Comparison of ENCODE assay signal across 1 cellular context in genomic region chr12:6867407-6868210, GRCh38.
A peak's percentile ranks its signal among the peaks of the same experiment; 100 is the strongest.
TF ChIP-seq lines count a peak whose summit lies in the region.

Gene TPI1, plus strand, starts transcription at chr12:6867531. Its CDS starts 36 bp downstream, at chr12:6867567.

TF ChIP-seq in K562, 482 proteins besides CTCF, POLR2A, EP300 and RAD21 (continued from another document and continues in another):
- TF ChIP-seq PBX2 (CRISPR knock-in tag; IDR thresholded peaks at IDR 0.05; ENCODE audit: low read depth) (no peak), PBX2 (tag; conservative IDR thresholded peaks at IDR 0.05; ENCODE audit: low read depth) (no peak), HMG20A (CRISPR knock-in tag; conservative IDR thresholded peaks at IDR 0.05) (no peak), ZNF280B (CRISPR knock-in tag; IDR thresholded peaks at IDR 0.05) (no peak), HINFP (tag; conservative IDR thresholded peaks at IDR 0.05; ENCODE audit: low read depth) (no peak), RERE (CRISPR knock-in tag; IDR thresholded peaks at IDR 0.05; ENCODE audit: borderline replicate concordance) (no peak), CBX3 (IDR thresholded peaks at IDR 0.05; ENCODE audit: borderline replicate concordance in 1 of 2, low read length in 2 of 2) (no peak), ZBTB26 (CRISPR knock-in tag; IDR thresholded peaks at IDR 0.05) (no peak), PCBP2 (IDR thresholded peaks at IDR 0.05; ENCODE audit: low read depth, low read length, poor library complexity, severe bottlenecking) (peak; percentile 43), NFIC (IDR thresholded peaks at IDR 0.05) (no peak), HDAC2 (IDR thresholded peaks at IDR 0.05) (no peak), SRSF9 (IDR thresholded peaks at IDR 0.05; ENCODE audit: borderline replicate concordance, low read depth, low read length) (no peak), ZNF551 (CRISPR knock-in tag; IDR thresholded peaks at IDR 0.05) (no peak), GATAD2B (IDR thresholded peaks at IDR 0.05; ENCODE audit: borderline replicate concordance) (no peak), RAD51 (IDR thresholded peaks at IDR 0.05; ENCODE audit: borderline replicate concordance, low read depth) (no peak), PRMT5 (CRISPR knock-in tag; IDR thresholded peaks at IDR 0.05) (no peak), ZNF740 (CRISPR knock-in tag; IDR thresholded peaks at IDR 0.05) (no peak), ZNF740 (tag; IDR thresholded peaks at IDR 0.05) (no peak), ZBTB2 (IDR thresholded peaks at IDR 0.05) (no peak), SREBF2 (CRISPR knock-in tag; IDR thresholded peaks at IDR 0.05) (no peak), SMARCE1 (IDR thresholded peaks at IDR 0.05) (no peak), TAF15 (IDR thresholded peaks at IDR 0.05; ENCODE audit: low read depth, low read length) (0 out of 2 replicates have a peak, but pooled peaks have one; percentile 38), SMARCA5 (IDR thresholded peaks at IDR 0.05) (no peak), ZBTB17 (CRISPR knock-in tag; IDR thresholded peaks at IDR 0.05) (peak; percentile 53; the same call in 1 of the 2 replicates), MCM5 (IDR thresholded peaks at IDR 0.05; ENCODE audit: low read depth) (no peak), L3MBTL2 (IDR thresholded peaks at IDR 0.05) (peak; percentile 83), ZNF133 (CRISPR knock-in tag; IDR thresholded peaks at IDR 0.05) (no peak), RBM34 (IDR thresholded peaks at IDR 0.05; ENCODE audit: borderline replicate concordance, insufficient read depth, low read length) (no peak), RBM22 (IDR thresholded peaks at IDR 0.05; ENCODE audit: low read depth, low read length, poor library complexity, severe bottlenecking) (peak; percentile 97), CAMTA2 (CRISPR knock-in tag; conservative IDR thresholded peaks at IDR 0.05) (no peak), POLR2B (IDR thresholded peaks at IDR 0.05; ENCODE audit: low read depth, partially characterized antibody) (peak; percentile 98), ZNF277 (CRISPR knock-in tag; IDR thresholded peaks at IDR 0.05; ENCODE audit: borderline replicate concordance) (no peak), TOE1 (IDR thresholded peaks at IDR 0.05; ENCODE audit: borderline replicate concordance) (no peak), TOE1 (CRISPR knock-in tag; IDR thresholded peaks at IDR 0.05; ENCODE audit: borderline replicate concordance, low read depth) (no peak), NCOA2 (IDR thresholded peaks at IDR 0.05; ENCODE audit: partially characterized antibody in 2 of 2) (no peak), GTF2B (IDR thresholded peaks at IDR 0.05; ENCODE audit: extremely low read depth, insufficient read length) (peak; percentile 44), ILF3 (IDR thresholded peaks at IDR 0.05; ENCODE audit: borderline replicate concordance) (no peak), MEF2D (tag; conservative IDR thresholded peaks at IDR 0.05; ENCODE audit: low read depth) (no peak), FOXJ2 (tag; IDR thresholded peaks at IDR 0.05) (no peak), SMAD3 (CRISPR knock-in tag; conservative IDR thresholded peaks at IDR 0.05) (no peak), TGIF2 (CRISPR knock-in tag; IDR thresholded peaks at IDR 0.05) (peak; percentile 92), KLF6 (CRISPR knock-in tag; IDR thresholded peaks at IDR 0.05; ENCODE audit: borderline replicate concordance) (no peak), REST (CRISPR knock-in tag; IDR thresholded peaks at IDR 0.05; ENCODE audit: low read depth) (0 out of 2 replicates have a peak, but pooled peaks have one; percentile 39), SAFB2 (IDR thresholded peaks at IDR 0.05; ENCODE audit: borderline replicate concordance, low read depth, low read length, severe bottlenecking) (no peak)
